In the genomic region with DNA sequence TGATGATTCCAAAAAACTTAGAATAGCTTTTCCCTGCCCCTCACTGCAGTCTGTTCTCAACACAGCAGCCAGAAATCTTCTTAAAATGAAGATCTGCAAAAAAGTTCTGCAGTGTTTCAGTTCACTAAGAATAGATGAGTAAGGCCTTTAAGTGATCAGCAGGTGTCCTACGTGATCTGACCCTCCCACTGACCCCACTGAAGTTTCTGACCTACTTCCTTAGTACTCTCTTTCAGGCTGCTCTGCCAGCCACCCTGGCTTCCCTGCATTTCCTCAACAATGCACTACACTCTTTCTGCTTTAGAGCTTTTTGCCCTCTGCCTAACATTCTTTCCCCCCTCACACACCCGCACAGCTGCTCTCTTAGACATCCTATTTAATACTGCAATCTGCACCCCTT, we compare ENCODE assay signal across 1 cellular context.
TF ChIP-seq lines count a peak whose summit lies in the region.

No MANE protein-coding gene starts in this region.

TF ChIP-seq in WTC11, 78 proteins besides CTCF, POLR2A, EP300 and RAD21 (continued from another document):
- TF ChIP-seq SP1 (CRISPR knock-in tag; conservative IDR thresholded peaks at IDR 0.05) (no peak), AR (CRISPR knock-in tag; IDR thresholded peaks at IDR 0.05) (no peak), ZSCAN18 (CRISPR knock-in tag; IDR thresholded peaks at IDR 0.05) (no peak), SOX15 (CRISPR knock-in tag; IDR thresholded peaks at IDR 0.05) (no peak), ZNF423 (CRISPR knock-in tag; IDR thresholded peaks at IDR 0.05) (no peak), TP53 (CRISPR knock-in tag; IDR thresholded peaks at IDR 0.05) (no peak)
